Comparison of ENCODE assay signal across 12 cellular contexts in the genomic region with DNA sequence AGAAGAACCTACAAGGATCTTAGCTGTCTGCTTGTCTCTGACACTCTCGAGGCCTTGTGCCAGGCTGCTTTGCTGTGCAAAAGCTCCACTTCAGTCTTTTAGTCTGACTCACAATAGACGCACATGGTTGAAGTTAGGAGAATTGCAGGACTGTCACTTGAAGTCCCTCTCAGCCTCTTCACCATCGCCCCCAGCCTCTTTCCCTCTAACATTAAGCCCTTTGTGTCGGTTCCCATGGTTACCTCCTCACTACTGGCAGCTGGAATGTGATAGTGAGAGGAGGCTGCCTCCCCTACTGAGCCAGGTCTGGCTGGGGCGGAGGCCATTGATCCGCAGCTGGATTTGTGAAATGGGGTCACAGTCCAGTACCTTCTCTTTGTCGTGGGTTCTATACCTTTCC.
DNase-seq lines count a peak whose midpoint lies in the region; ATAC-seq, FAIRE-seq and TF ChIP-seq lines count a peak whose summit lies in the region.
"Had no signal": no experiment of that assay in that cellular context is flagged by ENCODE, and none has a peak within 500 bp of the region (broad histone marks: within the 10 kb centered on the region; RNA-seq: fewer than 3 reads in every experiment).

No MANE protein-coding gene starts in this region.

- WGBS in IMR-90 (ENCODE audit: extremely low coverage in 2 of 2, insufficient read length in 1 of 2), 2 experiments = no CpG with 5 or more reads among the region's 7 CpGs
- WGBS in HepG2 (ENCODE audit: low lambda C conversion rate) = 12% methylated on average over 5 of the region's 7 CpGs

- H3K27ac Mint-ChIP-seq in Calu3 (ENCODE audit: unreplicated experiment) (peak overlapping the region; percentile 66), astrocyte (ENCODE audit: unreplicated experiment) (peak overlapping the region; percentile 43)
- H3K27ac Mint-ChIP-seq: naive B cell; stimulated activated memory B cell treated with anti-CD40 and anti-IgM and Interleukin-4, amounts not matched to agents 10 μg/mL and 1 μg/mL and 100 μg/mL, for 72 hours had no signal

- no peak for TF ChIP-seq EP300 in HepG2 (IDR thresholded peaks at IDR 0.05; ENCODE audit: low read depth in 2 of 2, low read length in 2 of 2)
- no peak for TF ChIP-seq EP300 in HepG2 (CRISPR knock-in tag; IDR thresholded peaks at IDR 0.05; ENCODE audit: borderline replicate concordance)

- H4K8ac ChIP-seq in IMR-90 (ENCODE audit: low read depth in 2 of 2, low read length in 2 of 2) = peak overlapping the region in 1 of 2 experiments; percentile 12; a peak in 1 of 4 replicates

- peak overlapping the region; percentile 5; the same call in 1 of the 2 replicates for H4K5ac ChIP-seq in IMR-90 (ENCODE audit: low read depth, low read length)

- H4K20me1 ChIP-seq in IMR-90 (ENCODE audit: insufficient read depth, low read length) = no peaks in the 10 kb centered on the region; the same call in 1 of the 2 replicates
- peaks cover 9% of the 10 kb centered on the region for H4K20me1 ChIP-seq in astrocyte (ENCODE audit: insufficient read depth, low read length)
- no peaks in the 10 kb centered on the region for H4K20me1 ChIP-seq in HepG2 (ENCODE audit: insufficient read depth, low read length)

- TF ChIP-seq CTCF in Calu3 (IDR thresholded peaks at IDR 0.05; ENCODE audit: unreplicated experiment) = no peak
- TF ChIP-seq CTCF in IMR-90 (conservative IDR thresholded peaks at IDR 0.05; ENCODE audit: low read depth, low read length) = no peak
- TF ChIP-seq CTCF in astrocyte (IDR thresholded peaks at IDR 0.05; ENCODE audit: insufficient read depth, low read depth, low read length) = no peak
- no peak for TF ChIP-seq CTCF in HepG2 (CRISPR knock-in tag; IDR thresholded peaks at IDR 0.05)
- TF ChIP-seq CTCF in tibial artery (IDR thresholded peaks at IDR 0.05) = no peak

- no peak overlapping the region for H3K56ac ChIP-seq in IMR-90 (ENCODE audit: extremely low read depth, insufficient read depth, low read length)

- no peaks in the 10 kb centered on the region for H3K9me3 ChIP-seq in IMR-90 (ENCODE audit: control insufficient read depth, insufficient read depth, low read length)
- H3K9me3 ChIP-seq in astrocyte (ENCODE audit: insufficient read depth, low read depth, low read length) = no peaks in the 10 kb centered on the region
- H3K9me3 ChIP-seq in HepG2 (ENCODE audit: low read length) = no peaks in the 10 kb centered on the region
- H3K9me3 ChIP-seq in tibial artery = no peaks in the 10 kb centered on the region

- peak overlapping the region; percentile 52 for H4K91ac ChIP-seq in IMR-90 (ENCODE audit: insufficient read depth, low read depth, low read length)

- H2BK20ac ChIP-seq in IMR-90 (ENCODE audit: low read depth, low read length) = peak overlapping the region; percentile 45

- H3K27me3 ChIP-seq in IMR-90 (ENCODE audit: control insufficient read depth, insufficient read depth, low read length) (no peaks in the 10 kb centered on the region), astrocyte (ENCODE audit: insufficient read depth, low read length) (no peaks in the 10 kb centered on the region), HepG2 (ENCODE audit: control insufficient read depth in 1 of 2, insufficient read depth in 2 of 2, low read length in 2 of 2) (no peaks in the 10 kb centered on the region; a peak in 3 of 5 replicates), tibial artery (no peaks in the 10 kb centered on the region)

- H3K79me2 ChIP-seq in astrocyte (ENCODE audit: insufficient read depth, low read length) (peaks cover 55% of the 10 kb centered on the region), HepG2 (ENCODE audit: insufficient read depth, low read length) (no peaks in the 10 kb centered on the region)

- peaks cover 48% of the 10 kb centered on the region for H3K4me1 Mint-ChIP-seq in Calu3 (ENCODE audit: low read depth, unreplicated experiment)
- H3K4me1 Mint-ChIP-seq in astrocyte (ENCODE audit: low read depth, unreplicated experiment) = peaks cover 63% of the 10 kb centered on the region
- H3K4me1 Mint-ChIP-seq: stimulated activated memory B cell treated with anti-CD40 and anti-IgM and Interleukin-4, amounts not matched to agents 10 μg/mL and 1 μg/mL and 100 μg/mL, for 72 hours had no signal

- H3K9ac ChIP-seq in IMR-90 (ENCODE audit: low read depth, low read length) (0 out of 2 replicates have a peak overlapping the region, but pooled peaks have one; percentile 16), astrocyte (ENCODE audit: low read length) (no peak overlapping the region), HepG2 (ENCODE audit: insufficient read depth, low read depth, low read length) (no peak overlapping the region)

- peak overlapping the region; percentile 12 for H2BK5ac ChIP-seq in IMR-90 (ENCODE audit: low read depth, low read length, poor library complexity, severe bottlenecking)

- H2AFZ ChIP-seq in IMR-90 (replicated peaks; ENCODE audit: low read length, poor library complexity) = no peak overlapping the region
- H2AFZ ChIP-seq in astrocyte (ENCODE audit: low read depth, low read length) = no peak overlapping the region
- H2AFZ ChIP-seq in HepG2 (ENCODE audit: low read length) = no peak overlapping the region

- peaks cover 39% of the 10 kb centered on the region for H3K9me1 ChIP-seq in IMR-90 (ENCODE audit: insufficient read depth, low read length)

- DNase-seq in Calu3 = no peak
- DNase-seq in IMR-90 = peak; percentile 69
- peak; percentile 62 for DNase-seq in astrocyte (ENCODE audit: low read depth)
- peak; percentile 28 for DNase-seq in HepG2 (ENCODE audit: low spot score)
- no peak for DNase-seq in left cardiac atrium
- no peak for DNase-seq in tibial artery
- DNase-seq: naive B cell had no signal

- H3K4ac ChIP-seq in IMR-90 (ENCODE audit: low read depth, low read length) = peak overlapping the region; percentile 76

- H3K4me1 ChIP-seq in IMR-90 (ENCODE audit: control insufficient read depth, insufficient read depth, low read length) (peaks cover 24% of the 10 kb centered on the region), astrocyte (ENCODE audit: insufficient read depth, low read length) (peaks cover 9% of the 10 kb centered on the region), HepG2 (ENCODE audit: insufficient read depth, low read length) (no peaks in the 10 kb centered on the region), tibial artery (peaks cover 0 to 86% (median 46%) of the 10 kb centered on the region in 4 donors)

- H3K14ac ChIP-seq in IMR-90 (replicated peaks; ENCODE audit: low read depth, low read length) = peak overlapping the region; percentile 54

- H3K36me3 Mint-ChIP-seq in Calu3 (ENCODE audit: insufficient read depth, unreplicated experiment) = peaks cover 25% of the 10 kb centered on the region
- H3K36me3 Mint-ChIP-seq in astrocyte (ENCODE audit: low read depth, unreplicated experiment) = peaks cover 2% of the 10 kb centered on the region
- H3K36me3 Mint-ChIP-seq: naive B cell; stimulated activated memory B cell treated with anti-CD40 and anti-IgM and Interleukin-4, amounts not matched to agents 10 μg/mL and 1 μg/mL and 100 μg/mL, for 72 hours had no signal

- intact Hi-C loops in Calu3 (cut with micrococcal nuclease; ENCODE audit: unreplicated experiment) = no loop called here
- intact Hi-C loops in IMR-90 (cut with micrococcal nuclease) = no loop called here
- intact Hi-C loops in HepG2 (cut with micrococcal nuclease; ENCODE audit: unreplicated experiment) = no loop called here
- intact Hi-C loops in left cardiac atrium (cut with DNase I) = no loop called here
- intact Hi-C loops in tibial artery (cut with DNase I; ENCODE audit: low total_unique reads) = no loop called here

- H3K4me3 Mint-ChIP-seq in Calu3 (ENCODE audit: low read depth, unreplicated experiment) (no peak overlapping the region), astrocyte (ENCODE audit: unreplicated experiment) (peak overlapping the region; percentile 54)
- H3K4me3 Mint-ChIP-seq: naive B cell; stimulated activated memory B cell treated with anti-CD40 and anti-IgM and Interleukin-4, amounts not matched to agents 10 μg/mL and 1 μg/mL and 100 μg/mL, for 72 hours had no signal

- POLR2A ChIA-PET in IMR-90 (lab: Charles Lee; ENCODE audit: unreplicated experiment) (no interaction called here), HepG2 (lab: Yijun Ruan, JAX) (no interaction called here)

- in situ Hi-C loops in IMR-90 (cut with MboI; ENCODE audit: low sequenced_read_pairs) (no loop called here), HepG2 (cut with HindIII; ENCODE audit: extremely low pct_ligation_motif_present, low pct_unique_long_range_greater_than_20kb) (no loop called here)

- H3K79me1 ChIP-seq in IMR-90 (ENCODE audit: low read depth in 1 of 2, low read length in 2 of 2) = peaks cover 39 to 81% of the 10 kb centered on the region in 2 experiments

- FAIRE-seq in astrocyte (lab: Jason Lieb, UNC) (no peak), HepG2 (lab: Jason Lieb, UNC) (no peak)
- FAIRE-seq: TTC549 had no signal

- no peak for TF ChIP-seq RAD21 in IMR-90 (IDR thresholded peaks at IDR 0.05; ENCODE audit: low read length)
- TF ChIP-seq RAD21 in HepG2 (CRISPR knock-in tag; IDR thresholded peaks at IDR 0.05) = no peak

- H2AK5ac ChIP-seq in IMR-90 (ENCODE audit: low read depth, low read length) = peak overlapping the region; percentile 99

- BruUV-seq in Calu3 (replicated peaks; lab: Mats Ljungman, UMichigan) (no TSS peak), IMR-90 (replicated peaks; lab: Mats Ljungman, UMichigan) (no TSS peak), HepG2 (replicated peaks; lab: Mats Ljungman, UMichigan) (no TSS peak)

- no peak for TF ChIP-seq POLR2A in IMR-90 (IDR thresholded peaks at IDR 0.05; ENCODE audit: low read depth, low read length)
- TF ChIP-seq POLR2A in HepG2 (IDR thresholded peaks at IDR 0.05; ENCODE audit: insufficient read depth in 1 of 2, low read depth in 2 of 2, low read length in 2 of 2) = no peak

- peak overlapping the region; percentile 72 for H2BK120ac ChIP-seq in IMR-90 (ENCODE audit: low read depth, low read length)

- ATAC-seq in IMR-90 (ENCODE audit: low read depth) = peak; percentile 78
- ATAC-seq in HepG2 = peak; percentile 57
- ATAC-seq in HG03442 (IDR thresholded peaks at IDR 0.05; ENCODE audit: unreplicated experiment) = no peak
- no peak for ATAC-seq in GM19328 (IDR thresholded peaks at IDR 0.05; ENCODE audit: unreplicated experiment)
- no peak for ATAC-seq in left cardiac atrium
- ATAC-seq: stimulated activated memory B cell treated with anti-CD40 and anti-IgM and Interleukin-4, amounts not matched to agents 10 μg/mL and 1 μg/mL and 100 μg/mL, for 72 hours had no signal

- H3K4me2 ChIP-seq in IMR-90 (ENCODE audit: low read depth, low read length) (no peak overlapping the region), astrocyte (ENCODE audit: low read length) (no peak overlapping the region), HepG2 (ENCODE audit: low read depth, low read length) (no peak overlapping the region)

- peak overlapping the region; percentile 2; the same call in 1 of the 2 replicates for H3K18ac ChIP-seq in IMR-90 (ENCODE audit: low read depth, low read length)

- peak overlapping the region; percentile 20 for H2AK9ac ChIP-seq in IMR-90 (replicated peaks; ENCODE audit: low read depth, low read length, poor library complexity)

- no peaks in the 10 kb centered on the region for H3K9me3 Mint-ChIP-seq in Calu3 (ENCODE audit: low read depth, unreplicated experiment)
- H3K9me3 Mint-ChIP-seq in astrocyte (ENCODE audit: unreplicated experiment) = peaks cover 3% of the 10 kb centered on the region
- H3K9me3 Mint-ChIP-seq: naive B cell; stimulated activated memory B cell treated with anti-CD40 and anti-IgM and Interleukin-4, amounts not matched to agents 10 μg/mL and 1 μg/mL and 100 μg/mL, for 72 hours had no signal

- H3K27ac ChIP-seq in IMR-90 (ENCODE audit: insufficient read depth, low read length) = peak overlapping the region; percentile 32; the same call in 1 of the 2 replicates
- H3K27ac ChIP-seq in astrocyte (ENCODE audit: low read depth, low read length) = no peak overlapping the region
- H3K27ac ChIP-seq in HepG2 (ENCODE audit: extremely low read length, insufficient read depth, low read length) = no peak overlapping the region
- no peak overlapping the region for H3K27ac ChIP-seq in tibial artery
- H3K27ac ChIP-seq: coronary artery had no signal

- no peaks in the 10 kb centered on the region for H3K36me3 ChIP-seq in IMR-90 (ENCODE audit: control insufficient read depth, insufficient read depth, low read length)
- no peaks in the 10 kb centered on the region for H3K36me3 ChIP-seq in astrocyte (ENCODE audit: insufficient read depth, low read length)
- H3K36me3 ChIP-seq in HepG2 (replicated peaks in 1 of 2; ENCODE audit: control insufficient read depth in 1 of 2, insufficient read depth in 2 of 2, low read length in 2 of 2) = no peaks in the 10 kb centered on the region
- no peaks in the 10 kb centered on the region for H3K36me3 ChIP-seq in tibial artery

- peak overlapping the region; percentile 25; the same call in 1 of the 3 replicates for H2BK15ac ChIP-seq in IMR-90 (ENCODE audit: low read depth, low read length)

- peak overlapping the region; percentile 68; the same call in 1 of the 2 replicates for H3K23ac ChIP-seq in IMR-90 (ENCODE audit: low read depth, low read length)

- H3K4me3 ChIP-seq in IMR-90 (ENCODE audit: insufficient read depth, low read depth, low read length) (no peak overlapping the region), astrocyte (ENCODE audit: insufficient read depth, low read depth, low read length) (no peak overlapping the region), HepG2 (replicated peaks in 1 of 3; ENCODE audit: insufficient read depth in 1 of 3, low read depth in 2 of 3, low read length in 3 of 3) (no peak overlapping the region), tibial artery (no peak overlapping the region)
- H3K4me3 ChIP-seq: coronary artery had no signal

- dilution Hi-C loops in IMR-90 (cut with HindIII; ENCODE audit: low sequenced_read_pairs, unreplicated experiment) = no loop called here

- CTCF ChIA-PET in Calu3 (lab: Charles Lee) = no interaction called here
- CTCF ChIA-PET in IMR-90 (lab: Yijun Ruan, JAX) = no interaction called here
- CTCF ChIA-PET in HepG2 (lab: Yijun Ruan, JAX; ENCODE audit: low intra/inter-chr PET ratio, low total read pairs) = no interaction called here

- no peaks in the 10 kb centered on the region for H3K27me3 Mint-ChIP-seq in Calu3 (ENCODE audit: unreplicated experiment)
- H3K27me3 Mint-ChIP-seq in astrocyte (ENCODE audit: low read depth, unreplicated experiment) = no peaks in the 10 kb centered on the region

Comparison
In these comparisons a context has a peak if more than half of its experiments do, and no peak if none do; other contexts are left out.
1. DNase-seq: peak in IMR-90 (single experiment), astrocyte (single experiment) and HepG2 (single experiment); none in Calu3 (single experiment), left cardiac atrium (single experiment) and tibial artery (0 of 2).
2. ATAC-seq: peak in IMR-90 (single experiment) and HepG2 (single experiment); none in HG03442 (single experiment), GM19328 (single experiment) and left cardiac atrium (0 of 2).